Comparison of ENCODE assay signal across 16 cellular contexts in genomic region chr5:146192571-146193043, GRCh38. TPM values are rescaled to one million over a fixed set of nuclear protein-coding genes. Genes with fewer than 3 reads are reported as not detected.
DNase-seq lines count a peak whose midpoint lies in the region; ATAC-seq, FAIRE-seq and TF ChIP-seq lines count a peak whose summit lies in the region.
"Had no signal": no experiment of that assay in that cellular context is flagged by ENCODE, and none has a peak within 500 bp of the region (broad histone marks: within the 10 kb centered on the region; RNA-seq: fewer than 3 reads in every experiment).

No MANE protein-coding gene starts in this region.

- TF ChIP-seq CTCF in GM23338 (conservative IDR thresholded peaks at IDR 0.05; ENCODE audit: low read depth in 2 of 2) (no peak), K562 (IDR thresholded peaks at IDR 0.05 in 2 of 3, conservative IDR thresholded peaks at IDR 0.05 in 1 of 3; ENCODE audit: insufficient read depth in 2 of 3, low read depth in 1 of 3, low read length in 3 of 3) (no peak), H9 (conservative IDR thresholded peaks at IDR 0.05) (no peak)

- POLR2A ChIA-PET in K562 (lab: Yijun Ruan, JAX): interaction anchor here (1.1 to 3.2 kb wide), 2 partner anchors 10 to 13 kb away, joined by 4 to 11 read pairs; partner anchors contain the start of gene LARS1

- H3K36me3 ChIP-seq in GM23338 (ENCODE audit: insufficient read depth): no peaks in the 10 kb centered on the region
- no peaks in the 10 kb centered on the region for H3K36me3 ChIP-seq in K562 (ENCODE audit: control insufficient read depth, insufficient read depth, low read length)

- no peaks in the 10 kb centered on the region for H3K4me1 Mint-ChIP-seq in GM23338
- H3K4me1 Mint-ChIP-seq in H9: peaks cover 2 to 4% of the 10 kb centered on the region in 2 experiments; a peak in 2 of 4 replicates

- H3K27ac ChIP-seq in GM23338 (ENCODE audit: low read depth): no peak overlapping the region
- no peak overlapping the region for H3K27ac ChIP-seq in K562 (ENCODE audit: extremely low read depth, low read depth, low read length)
- H3K27ac ChIP-seq in H9 (ENCODE audit: insufficient read length, low read depth, low read length): no peak overlapping the region
- H3K27ac ChIP-seq: 22Rv1 had no signal

- H2BK15ac ChIP-seq in H9 (ENCODE audit: low read depth, low read length): no peak overlapping the region

- H3K79me1 ChIP-seq in H9 (ENCODE audit: insufficient read depth, low read depth, low read length, poor library complexity, severe bottlenecking): no peaks in the 10 kb centered on the region

- ATAC-seq in GM23338: no peak
- peak; percentile 77 for ATAC-seq in K562
- ATAC-seq in left colon: no peak
- ATAC-seq: CD8-positive, alpha-beta T cell had no signal

- WGBS in K562 (ENCODE audit: insufficient coverage, low coverage, missing lambda C conversion rate): 49% methylated on average over 3 of the region's 3 CpGs
- WGBS in H9 (ENCODE audit: extremely low coverage, insufficient read length, low lambda C conversion rate): no CpG with 5 or more reads among the region's 3 CpGs

- no peak overlapping the region for H4K91ac ChIP-seq in H9 (ENCODE audit: insufficient read length, low read depth, low read length)

- H3K27me3 Mint-ChIP-seq in GM23338 (ENCODE audit: insufficient read depth, low read depth, poor library complexity) (peaks cover 3% of the 10 kb centered on the region), H9 (ENCODE audit: low read depth) (no peaks in the 10 kb centered on the region; the same call in 1 of the 2 replicates)

- FAIRE-seq in K562 (lab: Jason Lieb, UNC): no peak
- FAIRE-seq: D721Med, H54 had no signal

- H2BK12ac ChIP-seq in H9 (ENCODE audit: insufficient read length, low read depth, low read length): no peak overlapping the region

- H3K4me1 ChIP-seq in GM23338 (ENCODE audit: insufficient read depth) (no peaks in the 10 kb centered on the region), K562 (replicated peaks in 1 of 2; ENCODE audit: control insufficient read depth in 2 of 2, insufficient read depth in 2 of 2, low read length in 2 of 2) (peaks cover 0 to 4% of the 10 kb centered on the region in 2 experiments; a peak in 3 of 5 replicates), H9 (ENCODE audit: insufficient read depth, low read length) (no peaks in the 10 kb centered on the region)

- no peak overlapping the region for H3K14ac ChIP-seq in H9 (ENCODE audit: insufficient read depth, low read length)

- no peak overlapping the region for H3K18ac ChIP-seq in H9 (ENCODE audit: insufficient read length, low read depth, low read length)

- no peak overlapping the region for H2BK120ac ChIP-seq in H9 (ENCODE audit: low read depth, low read length, poor library complexity, severe bottlenecking)

- no peak overlapping the region for H4K5ac ChIP-seq in H9 (ENCODE audit: insufficient read length, low read depth, low read length)

- H3K4me3 ChIP-seq in GM23338 (no peak overlapping the region), K562 (no peak overlapping the region)

- H3K9me3 ChIP-seq in K562 (replicated peaks; ENCODE audit: control insufficient read depth, insufficient read depth, low read depth, low read length) (no peaks in the 10 kb centered on the region), H9 (ENCODE audit: control insufficient read depth, low read depth, low read length) (no peaks in the 10 kb centered on the region)

- CTCF ChIA-PET in K562 (lab: Yijun Ruan, JAX; ENCODE audit: low intra/inter-chr PET ratio): no interaction called here

- no peak overlapping the region for H4K8ac ChIP-seq in H9 (replicated peaks; ENCODE audit: insufficient read length, low read depth, low read length)

- no peak overlapping the region for H3K4ac ChIP-seq in H9 (ENCODE audit: low read depth, low read length)

- peak; percentile 7 for DNase-seq in DMS53 (lab: John Stamatoyannopoulos, UW)
- DNase-seq in DMS53 treated with DMSO at 0.1 percent for 48 hours (lab: John Stamatoyannopoulos, UW; ENCODE audit: unreplicated experiment): no peak
- no peak for DNase-seq in GM23338 (ENCODE audit: low spot score)
- DNase-seq in OCI-M1 (lab: John Stamatoyannopoulos, UW): peak; percentile 60
- DNase-seq in K562 (ENCODE audit: extremely low read depth in 1 of 4, low spot score in 3 of 4): no peak
- no peak for DNase-seq in left colon
- no peak for DNase-seq in H9
- DNase-seq in SHP77 treated with DMSO at 0.1 percent for 48 hours (lab: John Stamatoyannopoulos, UW): no peak
- DNase-seq: CD8-positive, alpha-beta T cell; COR-L47; DMS153; GF-D8 had no signal

- peaks cover 4% of the 10 kb centered on the region; the same call in 1 of the 2 replicates for H3K9me2 ChIP-seq in GM23338 (ENCODE audit: insufficient read depth)

- no peak overlapping the region for H3K56ac ChIP-seq in H9 (ENCODE audit: insufficient read length, low read depth, low read length)

- no peak overlapping the region for H2BK5ac ChIP-seq in H9 (ENCODE audit: insufficient read length, low read length)

- no peak for TF ChIP-seq POLR2A in K562 (conservative IDR thresholded peaks at IDR 0.05)

- BruUV-seq in K562 (replicated peaks; lab: Mats Ljungman, UMichigan): no TSS peak

- H4K20me1 ChIP-seq in GM23338 (replicated peaks; ENCODE audit: insufficient read depth): no peaks in the 10 kb centered on the region
- no peaks in the 10 kb centered on the region for H4K20me1 ChIP-seq in K562 (replicated peaks; ENCODE audit: control insufficient read depth, insufficient read depth, low read length)
- H4K20me1 ChIP-seq in H9 (ENCODE audit: control insufficient read depth, insufficient read depth, insufficient read length): no peaks in the 10 kb centered on the region

- H3K9ac ChIP-seq in K562 (ENCODE audit: insufficient read depth in 1 of 2, low read depth in 2 of 2, low read length in 2 of 2) (no peak overlapping the region), H9 (ENCODE audit: extremely low read depth, insufficient read length, low read length) (no peak overlapping the region)

- no peaks in the 10 kb centered on the region for H3K9me3 Mint-ChIP-seq in GM23338
- H3K9me3 Mint-ChIP-seq in H9: no peaks in the 10 kb centered on the region
- H3K9me3 Mint-ChIP-seq: CD8-positive, alpha-beta T cell had no signal

- no peak overlapping the region for H3K4me3 Mint-ChIP-seq in GM23338
- H3K4me3 Mint-ChIP-seq in H9: no peak overlapping the region
- H3K4me3 Mint-ChIP-seq: CD14-positive monocyte; CD8-positive, alpha-beta T cell had no signal

- H2AK5ac ChIP-seq in H9 (ENCODE audit: insufficient read length, low read length): no peak overlapping the region

- H3K4me2 ChIP-seq in GM23338: no peak overlapping the region
- no peak overlapping the region for H3K4me2 ChIP-seq in K562 (ENCODE audit: insufficient read depth, low read length)
- no peak overlapping the region for H3K4me2 ChIP-seq in H9 (ENCODE audit: insufficient read depth, insufficient read length, low read length)

- no peaks in the 10 kb centered on the region for H3K27me3 ChIP-seq in GM23338 (ENCODE audit: insufficient read depth)
- no peaks in the 10 kb centered on the region for H3K27me3 ChIP-seq in K562 (ENCODE audit: control insufficient read depth in 2 of 2, insufficient read depth in 2 of 2, low read length in 2 of 2)
- no peaks in the 10 kb centered on the region for H3K27me3 ChIP-seq in H9 (ENCODE audit: insufficient read depth, low read length)

- H3K27ac Mint-ChIP-seq in GM23338 (no peak overlapping the region), H9 (no peak overlapping the region; a peak in 1 of 7 replicates)
- H3K27ac Mint-ChIP-seq: CD14-positive monocyte; CD8-positive, alpha-beta T cell had no signal

- H2AFZ ChIP-seq in GM23338: peak overlapping the region; percentile 88; the same call in 1 of the 2 replicates
- H2AFZ ChIP-seq in K562 (ENCODE audit: low read depth, low read length): peak overlapping the region; percentile 61
- no peak overlapping the region for H2AFZ ChIP-seq in H9 (ENCODE audit: low read length)

- no peak for TF ChIP-seq RAD21 in K562 (CRISPR knock-in tag; conservative IDR thresholded peaks at IDR 0.05 in 1 of 2, IDR thresholded peaks at IDR 0.05 in 1 of 2)

- TF ChIP-seq EP300 in K562 (IDR thresholded peaks at IDR 0.05; ENCODE audit: low read length): peak; percentile 34; the same call in 1 of the 2 replicates

- H3K79me2 ChIP-seq in GM23338 (replicated peaks; ENCODE audit: insufficient read depth) (no peaks in the 10 kb centered on the region), K562 (ENCODE audit: control insufficient read depth, insufficient read depth, low read length) (no peaks in the 10 kb centered on the region), H9 (ENCODE audit: insufficient read depth, low read length) (no peaks in the 10 kb centered on the region)

- intact Hi-C loops in K562 (cut with micrococcal nuclease): no loop called here
- intact Hi-C loops in left colon (cut with DNase I, micrococcal nuclease): no loop called here

- in situ Hi-C loops in K562 (cut with MboI): no loop called here

- no peak overlapping the region for H3K23ac ChIP-seq in H9 (ENCODE audit: insufficient read length, low read depth, low read length)

- H3K36me3 Mint-ChIP-seq in GM23338 (ENCODE audit: low read depth) (no peaks in the 10 kb centered on the region), H9 (ENCODE audit: insufficient read depth in 1 of 3, low read depth in 3 of 3) (no peaks in the 10 kb centered on the region)
- H3K36me3 Mint-ChIP-seq: CD14-positive monocyte; CD8-positive, alpha-beta T cell had no signal

- no peak overlapping the region for H2BK20ac ChIP-seq in H9 (ENCODE audit: low read depth, low read length, poor library complexity, severe bottlenecking)

- no peaks in the 10 kb centered on the region for H3F3A ChIP-seq in GM23338 (replicated peaks; ENCODE audit: low read depth)

- no peaks in the 10 kb centered on the region for H3K23me2 ChIP-seq in H9 (ENCODE audit: insufficient read length, low read depth, low read length, poor library complexity, severe bottlenecking)

- no peaks in the 10 kb centered on the region for H3K9me1 ChIP-seq in K562 (ENCODE audit: control insufficient read depth, insufficient read depth, low read length)

- H3T11ph ChIP-seq in H9 (ENCODE audit: low read length): no peak overlapping the region

RNA-seq across cellular contexts. Expression of gene LARS1, which starts 10.2 kb away (rescaled TPM):
- 207 and 235 TPM in 2 replicates for total RNA-seq in GM23338 (2014; rRNA removed; shearing (Covaris generic))
- polyA plus RNA-seq in GM23338 (2016; fragmentation: Nextera tagmentation; extraction: Ambion mirVana) (557 and 576 TPM in 2 replicates), K562 (2011; rRNA removed) (62.2 and 66.8 TPM in 2 replicates), K562 (2014; fragmentation: Illumina TruSeq; extraction: Trizol) (151 and 187 TPM in 2 replicates), K562 (2014; fragmentation: Nextera tagmentation; extraction: Ambion mirVana) (100 to 1,000 TPM; 132 to 135 TPM), K562 (2014; rRNA removed) (111 and 112 TPM in 2 replicates)
- 168 and 624 TPM in 2 replicates for total RNA-seq in K562 (2011; cell fraction: chromatin; rRNA removed; ENCODE audit: low replicate concordance)
- 53.9 and 70.5 TPM in 2 replicates for total RNA-seq in K562 (2011; cell fraction: nucleolus; rRNA removed)
- 141 and 178 TPM in 2 replicates for total RNA-seq in K562 (2011; cell fraction: nucleoplasm; rRNA removed)
- total RNA-seq in K562 (2014; rRNA removed) (122 and 125 TPM in 2 replicates), K562 (2014; rRNA removed; fragmentation: Illumina TruSeq; extraction: Trizol) (216 and 249 TPM in 2 replicates), K562 (2015; rRNA removed; fragmentation: Illumina TruSeq; extraction: Trizol) (149 and 164 TPM in 2 replicates), K562 (2021) (159 and 162 TPM in 2 replicates), left colon (10 to 100 TPM; 61.7 to 87.9 TPM), H9 (2021) (251 and 284 TPM in 2 replicates)
- polyA plus RNA-seq in K562 (2011; cell fraction: cytosol; rRNA removed): 15.1 and 43.3 TPM in 2 replicates
- 63.3 and 92.7 TPM in 2 replicates for polyA plus RNA-seq in K562 (2011; cell fraction: nucleus; rRNA removed)
- polyA plus RNA-seq in K562 (2012): 152 and 158 TPM in 2 replicates
- 143 and 238 TPM in 2 replicates for polyA minus RNA-seq in K562 (2011; rRNA and poly(A)+ RNA removed)
- polyA minus RNA-seq in K562 (2011; cell fraction: cytosol; rRNA and poly(A)+ RNA removed): 66.3 and 108 TPM in 2 replicates
- 50.4 and 137 TPM in 2 replicates for polyA minus RNA-seq in K562 (2011; cell fraction: nucleus; rRNA and poly(A)+ RNA removed)

RNA-seq across cellular contexts. Expression of gene RBM27, which starts 10.8 kb away (rescaled TPM):
- total RNA-seq in GM23338 (2014; rRNA removed; shearing (Covaris generic)): 59.5 and 77.2 TPM in 2 replicates
- polyA plus RNA-seq in GM23338 (2016; fragmentation: Nextera tagmentation; extraction: Ambion mirVana) (22.4 and 24.0 TPM in 2 replicates), K562 (2011; rRNA removed) (30.9 and 33.4 TPM in 2 replicates), K562 (2014; fragmentation: Illumina TruSeq; extraction: Trizol) (26.4 and 30.4 TPM in 2 replicates), K562 (2014; fragmentation: Nextera tagmentation; extraction: Ambion mirVana) (1 to 10 TPM; 5.3 to 8.3 TPM), K562 (2014; rRNA removed) (16.3 and 16.5 TPM in 2 replicates)
- 46.2 and 92.1 TPM in 2 replicates for total RNA-seq in K562 (2011; cell fraction: chromatin; rRNA removed; ENCODE audit: low replicate concordance)
- total RNA-seq in K562 (2011; cell fraction: nucleolus; rRNA removed): 28.3 and 32.6 TPM in 2 replicates
- total RNA-seq in K562 (2011; cell fraction: nucleoplasm; rRNA removed): 51.2 and 75.7 TPM in 2 replicates
- total RNA-seq in K562 (2014; rRNA removed) (22.9 and 25.4 TPM in 2 replicates), K562 (2014; rRNA removed; fragmentation: Illumina TruSeq; extraction: Trizol) (42.5 and 48.0 TPM in 2 replicates), K562 (2015; rRNA removed; fragmentation: Illumina TruSeq; extraction: Trizol) (39.7 and 45.4 TPM in 2 replicates), K562 (2021) (24.3 and 29.1 TPM in 2 replicates), left colon (10 to 100 TPM; 17.6 to 20.1 TPM), H9 (2021) (33.8 TPM in 2 replicates)
- 10.6 and 18.2 TPM in 2 replicates for polyA plus RNA-seq in K562 (2011; cell fraction: cytosol; rRNA removed)
- 21.2 and 31.4 TPM in 2 replicates for polyA plus RNA-seq in K562 (2011; cell fraction: nucleus; rRNA removed)
- polyA plus RNA-seq in K562 (2012): 10.2 and 16.1 TPM in 2 replicates
- 295 and 310 TPM in 2 replicates for polyA minus RNA-seq in K562 (2011; rRNA and poly(A)+ RNA removed)
- 93.9 and 101 TPM in 2 replicates for polyA minus RNA-seq in K562 (2011; cell fraction: cytosol; rRNA and poly(A)+ RNA removed)
- 30.7 and 41.7 TPM in 2 replicates for polyA minus RNA-seq in K562 (2011; cell fraction: nucleus; rRNA and poly(A)+ RNA removed)

Comparison
In these comparisons a context has a peak if more than half of its experiments do, and no peak if none do; other contexts are left out.
1. DNase-seq: peak in DMS53 (single experiment) and OCI-M1 (single experiment); none in DMS53 treated with DMSO at 0.1 percent for 48 hours (single experiment), GM23338 (single experiment), K562 (0 of 4), left colon (0 of 2), H9 (single experiment) and SHP77 treated with DMSO at 0.1 percent for 48 hours (single experiment).